1 cellular context compared by ENCODE assay signal in the genomic region with DNA sequence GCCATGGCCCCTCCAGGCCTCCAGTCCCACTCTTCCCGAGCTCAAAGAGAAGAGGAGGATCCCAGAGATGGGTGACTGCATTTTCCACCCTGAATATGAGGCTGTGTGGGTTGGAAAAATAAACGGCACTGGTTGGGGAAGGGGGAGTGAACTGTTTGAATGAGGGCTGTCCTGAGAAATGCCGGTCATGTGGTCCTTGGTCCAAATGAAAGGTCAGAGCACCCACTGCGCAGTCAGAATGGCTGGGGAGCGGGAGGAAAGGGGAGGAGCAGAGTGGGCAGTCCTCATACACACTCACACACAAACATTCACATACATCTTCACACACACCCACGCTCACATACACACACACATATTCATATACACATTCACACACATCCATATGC.
TF ChIP-seq lines count a peak whose summit lies in the region.

No MANE protein-coding gene starts in this region.

TF ChIP-seq in H1, 55 proteins besides CTCF, POLR2A, EP300 and RAD21:
- TF ChIP-seq CHD2 (IDR thresholded peaks at IDR 0.05; ENCODE audit: low read length) = no peak
- no peak for TF ChIP-seq CTBP2 (IDR thresholded peaks at IDR 0.05; ENCODE audit: borderline replicate concordance, insufficient read depth, insufficient read length, low read length)
- TF ChIP-seq POU5F1 (IDR thresholded peaks at IDR 0.05; ENCODE audit: low read depth, low read length) = no peak
- no peak for TF ChIP-seq PHF8 (conservative IDR thresholded peaks at IDR 0.05; ENCODE audit: low read depth, low read length)
- no peak for TF ChIP-seq RNF2 (IDR thresholded peaks at IDR 0.05; ENCODE audit: borderline replicate concordance, low read depth, low read length, missing control alignments, poor library complexity, severe bottlenecking)
- TF ChIP-seq CEBPB (IDR thresholded peaks at IDR 0.05; ENCODE audit: low read depth, low read length) = no peak
- TF ChIP-seq ZNF274 (IDR thresholded peaks at IDR 0.05; ENCODE audit: borderline replicate concordance, extremely low read depth, low read length) = no peak
- no peak for TF ChIP-seq HDAC6 (IDR thresholded peaks at IDR 0.05; ENCODE audit: low read depth, low read length)
- TF ChIP-seq CBX8 (IDR thresholded peaks at IDR 0.05; ENCODE audit: borderline replicate concordance, low read depth, low read length) = no peak
- TF ChIP-seq HDAC2 (IDR thresholded peaks at IDR 0.05; ENCODE audit: borderline replicate concordance in 1 of 2, low read depth in 2 of 2, low read length in 2 of 2) = no peak
- no peak for TF ChIP-seq CBX5 (IDR thresholded peaks at IDR 0.05; ENCODE audit: low read depth, low read length)
- TF ChIP-seq NANOG (IDR thresholded peaks at IDR 0.05; ENCODE audit: insufficient read depth, low read depth, low read length, poor library complexity, severe bottlenecking) = no peak
- no peak for TF ChIP-seq TEAD4 (IDR thresholded peaks at IDR 0.05; ENCODE audit: low read depth, low read length)
- no peak for TF ChIP-seq RFX5 (IDR thresholded peaks at IDR 0.05; ENCODE audit: borderline replicate concordance, low read depth, low read length)
- TF ChIP-seq, protein P1, sequence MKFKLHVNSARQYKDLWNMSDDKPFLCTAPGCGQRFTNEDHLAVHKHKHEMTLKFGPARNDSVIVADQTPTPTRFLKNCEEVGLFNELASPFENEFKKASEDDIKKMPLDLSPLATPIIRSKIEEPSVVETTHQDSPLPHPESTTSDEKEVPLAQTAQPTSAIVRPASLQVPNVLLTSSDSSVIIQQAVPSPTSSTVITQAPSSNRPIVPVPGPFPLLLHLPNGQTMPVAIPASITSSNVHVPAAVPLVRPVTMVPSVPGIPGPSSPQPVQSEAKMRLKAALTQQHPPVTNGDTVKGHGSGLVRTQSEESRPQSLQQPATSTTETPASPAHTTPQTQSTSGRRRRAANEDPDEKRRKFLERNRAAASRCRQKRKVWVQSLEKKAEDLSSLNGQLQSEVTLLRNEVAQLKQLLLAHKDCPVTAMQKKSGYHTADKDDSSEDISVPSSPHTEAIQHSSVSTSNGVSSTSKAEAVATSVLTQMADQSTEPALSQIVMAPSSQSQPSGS (IDR thresholded peaks at IDR 0.05; ENCODE audit: low read length) = no peak
- TF ChIP-seq, protein P2, sequence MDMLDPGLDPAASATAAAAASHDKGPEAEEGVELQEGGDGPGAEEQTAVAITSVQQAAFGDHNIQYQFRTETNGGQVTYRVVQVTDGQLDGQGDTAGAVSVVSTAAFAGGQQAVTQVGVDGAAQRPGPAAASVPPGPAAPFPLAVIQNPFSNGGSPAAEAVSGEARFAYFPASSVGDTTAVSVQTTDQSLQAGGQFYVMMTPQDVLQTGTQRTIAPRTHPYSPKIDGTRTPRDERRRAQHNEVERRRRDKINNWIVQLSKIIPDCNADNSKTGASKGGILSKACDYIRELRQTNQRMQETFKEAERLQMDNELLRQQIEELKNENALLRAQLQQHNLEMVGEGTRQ (IDR thresholded peaks at IDR 0.05; ENCODE audit: low read length) = no peak
- no peak for TF ChIP-seq CHD1 (IDR thresholded peaks at IDR 0.05; ENCODE audit: low read depth, low read length)
- no peak for TF ChIP-seq KDM1A (IDR thresholded peaks at IDR 0.05; ENCODE audit: borderline replicate concordance, low read length)
- TF ChIP-seq FOSL1 (IDR thresholded peaks at IDR 0.05; ENCODE audit: insufficient read depth, low read depth, low read length) = no peak
- no peak for TF ChIP-seq GABPA (IDR thresholded peaks at IDR 0.05; ENCODE audit: borderline replicate concordance, insufficient read depth, low read length)
TF ChIP-seq in H1: peak in this region for 0.
